In genomic region chr2:205188516-205189138, GRCh38 we compare ENCODE assay signal across 10 cellular contexts.
DNase-seq lines count a peak whose midpoint lies in the region; ATAC-seq and TF ChIP-seq lines count a peak whose summit lies in the region.
"Had no signal": no experiment of that assay in that cellular context is flagged by ENCODE, and none has a peak within 500 bp of the region (broad histone marks: within the 10 kb centered on the region; RNA-seq: fewer than 3 reads in every experiment).

No MANE protein-coding gene starts in this region.

- DNase-seq in DMS79 treated with DMSO at 0.1 percent for 48 hours (lab: John Stamatoyannopoulos, UW) (peak; percentile 89), NCI-H446 (lab: John Stamatoyannopoulos, UW) (peak; percentile 68 to 82), foreskin fibroblast (peak; percentile 68 to 83), pons (ENCODE audit: low spot score) (peak; percentile 29), vagina (ENCODE audit: extremely low spot score in 2 of 2) (no peak), RPMI8226 (no peak)
- DNase-seq in activated naive CD4-positive, alpha-beta T cell treated with Interleukin-2 at 50 U/mL for 16 hours: no peak
- DNase-seq: kidney glomerular epithelial cell had no signal

- H3K9me3 ChIP-seq in vagina: no peaks in the 10 kb centered on the region

- intact Hi-C loops in vagina (cut with DNase I): no loop called here

- H3K27me3 ChIP-seq in vagina: no peaks in the 10 kb centered on the region

- ATAC-seq in HG02678 (IDR thresholded peaks at IDR 0.05; ENCODE audit: unreplicated experiment): no peak
- ATAC-seq: Panc1 had no signal

- H3K4me1 ChIP-seq in vagina: no peaks in the 10 kb centered on the region

- no peak for TF ChIP-seq CTCF in foreskin fibroblast (IDR thresholded peaks at IDR 0.05; ENCODE audit: low read depth, low read length)
- TF ChIP-seq CTCF in vagina (IDR thresholded peaks at IDR 0.05): no peak

- TF ChIP-seq POLR2A in vagina (IDR thresholded peaks at IDR 0.05): no peak

- H3K36me3 ChIP-seq in vagina: no peaks in the 10 kb centered on the region

- H3K4me3 ChIP-seq in foreskin fibroblast (ENCODE audit: low read depth in 1 of 2, low read length in 2 of 2): no peak overlapping the region
- H3K4me3 ChIP-seq in vagina: no peak overlapping the region

- no peak overlapping the region for H3K27ac ChIP-seq in vagina

Comparison
In these comparisons a context has a peak if more than half of its experiments do, and no peak if none do; other contexts are left out.
1. DNase-seq: peak in DMS79 treated with DMSO at 0.1 percent for 48 hours (single experiment), NCI-H446 (2 of 2), foreskin fibroblast (2 of 2) and pons (single experiment); none in activated naive CD4-positive, alpha-beta T cell treated with Interleukin-2 at 50 U/mL for 16 hours (single experiment), vagina (0 of 2) and RPMI8226 (single experiment).